In genomic region chr7:96658011-96658391, GRCh38 we compare ENCODE assay signal across 23 cellular contexts.
"Had no signal": no experiment of that assay in that cellular context is flagged by ENCODE, and none has a peak within 500 bp of the region (broad histone marks: within the 10 kb centered on the region; RNA-seq: fewer than 3 reads in every experiment).

No MANE protein-coding gene starts in this region.

- H3K4me2 ChIP-seq: hepatocyte had no signal

- H3K4me1 ChIP-seq: gastroesophageal sphincter, left ventricle myocardium inferior, tibial nerve had no signal

- H3K4me3 ChIP-seq: gastroesophageal sphincter, hepatocyte, left ventricle myocardium inferior, lung, right lobe of liver, tibial nerve had no signal

- FAIRE-seq: astrocyte, endometrium had no signal

- H3K9me3 Mint-ChIP-seq: activated CD4-positive, alpha-beta memory T cell treated with anti-CD3 and anti-CD28 coated beads, Interleukin-2, amount 10 ng/mL, durations not matched to agents 7 days and 5 days; dendritic cell treated with granulocyte-macrophage colony-stimulating factor and Interleukin-4, amounts not matched to agents 40 ng/mL and 50 ng/mL, for 4 days; natural killer cell had no signal

- H3K27ac ChIP-seq: gastroesophageal sphincter, hepatocyte, left ventricle myocardium inferior, right lobe of liver, tibial nerve, VCaP had no signal

- DNase-seq: activated CD4-positive, alpha-beta memory T cell treated with anti-CD3 and anti-CD28 coated beads, Interleukin-2, amount 10 ng/mL, durations not matched to agents 7 days and 5 days; activated CD4-positive, alpha-beta T cell treated with anti-CD3 and anti-CD28 coated beads, Interleukin-2, amount 10 ng/mL, durations not matched to agents 24 days and 14 days; activated CD4-positive, CD25-positive, alpha-beta regulatory T cell treated with anti-CD3 and anti-CD28 coated beads, Interleukin-2, amount 50 U/mL, for 72 hours; activated CD8-positive, alpha-beta memory T cell treated with anti-CD3 and anti-CD28 coated beads, Interleukin-2, amount 50 U/mL, for 48 hours; activated gamma-delta T cell treated with Interleukin-2 at 50 U/mL for 16 hours; activated naive CD4-positive, alpha-beta T cell treated with anti-CD3 and anti-CD28 coated beads, Interleukin-2, amount 50 U/mL, for 16 hours; activated T-cell treated with anti-CD3 and anti-CD28 coated beads, Interleukin-2, amount 50 U/mL, for 24 hours; amniotic stem cell; caudate nucleus; effector CD8-positive, alpha-beta T cell; left ventricle myocardium inferior; natural killer cell; right lobe of liver; stimulated activated CD4-positive, alpha-beta T cell treated with anti-CD3 and anti-CD28 coated beads, Interleukin-2, amount 100 ng/mL, for 48 hours; stimulated activated naive CD4-positive, alpha-beta T cell treated with Interleukin-2 at 50 U/mL for 16 hours had no signal

- H3K27me3 ChIP-seq: gastroesophageal sphincter, hepatocyte, right lobe of liver, tibial nerve had no signal

- H3K36me3 Mint-ChIP-seq: natural killer cell had no signal

- H2AFZ ChIP-seq: hepatocyte had no signal

- H3K4me3 Mint-ChIP-seq: activated CD4-positive, alpha-beta memory T cell treated with anti-CD3 and anti-CD28 coated beads, Interleukin-2, amount 10 ng/mL, durations not matched to agents 7 days and 5 days; activated CD4-positive, alpha-beta T cell treated with anti-CD3 and anti-CD28 coated beads, Interleukin-2, amount 10 ng/mL, durations not matched to agents 24 days and 14 days; activated T-cell treated with anti-CD3 and anti-CD28 coated beads, Interleukin-2, amount 50 U/mL, for 24 hours; dendritic cell treated with granulocyte-macrophage colony-stimulating factor and Interleukin-4, amounts not matched to agents 40 ng/mL and 50 ng/mL, for 4 days; natural killer cell had no signal

- H3K79me2 ChIP-seq: hepatocyte had no signal

- H3K27me3 Mint-ChIP-seq: activated CD4-positive, alpha-beta memory T cell treated with anti-CD3 and anti-CD28 coated beads, Interleukin-2, amount 10 ng/mL, durations not matched to agents 7 days and 5 days; activated CD4-positive, alpha-beta T cell treated with anti-CD3 and anti-CD28 coated beads, Interleukin-2, amount 10 ng/mL, durations not matched to agents 24 days and 14 days; activated T-cell treated with anti-CD3 and anti-CD28 coated beads, Interleukin-2, amount 50 U/mL, for 24 hours; dendritic cell treated with granulocyte-macrophage colony-stimulating factor and Interleukin-4, amounts not matched to agents 40 ng/mL and 50 ng/mL, for 4 days had no signal

- H3K27ac Mint-ChIP-seq: activated CD4-positive, alpha-beta memory T cell treated with anti-CD3 and anti-CD28 coated beads, Interleukin-2, amount 10 ng/mL, durations not matched to agents 7 days and 5 days; activated CD4-positive, alpha-beta T cell treated with anti-CD3 and anti-CD28 coated beads, Interleukin-2, amount 10 ng/mL, durations not matched to agents 24 days and 14 days; activated T-cell treated with anti-CD3 and anti-CD28 coated beads, Interleukin-2, amount 50 U/mL, for 24 hours; dendritic cell treated with granulocyte-macrophage colony-stimulating factor and Interleukin-4, amounts not matched to agents 40 ng/mL and 50 ng/mL, for 4 days; natural killer cell had no signal

- H3K36me3 ChIP-seq: gastroesophageal sphincter, right lobe of liver had no signal

- H3K9me3 ChIP-seq: gastroesophageal sphincter, right lobe of liver, tibial nerve had no signal
